Comparison of ENCODE assay signal across 24 cellular contexts in the genomic region with DNA sequence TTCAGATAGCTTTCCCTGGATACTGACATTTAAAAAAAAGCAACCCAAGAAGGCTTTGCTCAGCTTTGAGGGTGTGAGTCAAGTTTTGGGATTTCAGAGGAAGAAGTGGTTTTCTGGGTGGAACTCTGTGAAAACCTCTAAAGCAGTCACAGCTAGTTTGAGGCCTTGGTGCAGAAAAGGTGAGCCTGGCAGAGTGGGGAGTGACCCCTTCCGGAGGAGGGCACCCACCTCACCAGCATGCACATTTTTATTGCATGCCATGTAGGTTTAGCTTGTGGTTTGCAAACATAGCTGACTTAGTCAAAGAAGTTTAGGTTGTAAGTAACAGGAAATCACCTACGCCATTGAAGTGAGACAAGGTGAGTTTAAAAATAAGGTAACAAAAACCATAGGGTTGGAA.
DNase-seq lines count a peak whose midpoint lies in the region; ATAC-seq and TF ChIP-seq lines count a peak whose summit lies in the region.
"Had no signal": no experiment of that assay in that cellular context is flagged by ENCODE, and none has a peak within 500 bp of the region (broad histone marks: within the 10 kb centered on the region; RNA-seq: fewer than 3 reads in every experiment).

No MANE protein-coding gene starts in this region.

- peak in 1 of 10 experiments; percentile 12 for DNase-seq in CD4-positive, alpha-beta T cell
- DNase-seq in CD8-positive, alpha-beta T cell = peak in 3 of 7 experiments; percentile 22 to 53 (median 49)
- DNase-seq in activated CD8-positive, alpha-beta T cell treated with anti-CD3 and anti-CD28 coated beads for 36 hours = peak; percentile 16
- peak; percentile 2 for DNase-seq in left lobe of liver (ENCODE audit: low spot score)
- no peak for DNase-seq in NCI-H510A treated with DMSO at 0.1 percent for 48 hours (lab: John Stamatoyannopoulos, UW)
- DNase-seq in NCI-H69 (lab: John Stamatoyannopoulos, UW) = no peak
- DNase-seq: activated CD4-positive, alpha-beta T cell treated with anti-CD3 and anti-CD28 coated beads, Interleukin-2, amount 50 U/mL, for 1 hour; activated naive CD8-positive, alpha-beta T cell treated with anti-CD3 and anti-CD28 coated beads, Interleukin-2, amount 10 ng/mL, durations not matched to agents 7 days and 5 days; effector CD4-positive, alpha-beta T cell; erythroblast; heart left ventricle; Kasumi-1; left cardiac atrium; mesenchymal stem cell; NCI-H1694; NCI-H2171 treated with DMSO at 0.1 percent for 48 hours; NCI-H526 treated with DMSO at 0.1 percent for 48 hours; WERI-Rb-1 had no signal

- H3K36me3 ChIP-seq in CD8-positive, alpha-beta T cell (ENCODE audit: insufficient read depth, low read length) = no peaks in the 10 kb centered on the region
- H3K36me3 ChIP-seq: heart left ventricle, suprapubic skin, WERI-Rb-1 had no signal

- H3K36me3 Mint-ChIP-seq in CD4-positive, alpha-beta T cell (ENCODE audit: low read depth) = no peaks in the 10 kb centered on the region
- H3K36me3 Mint-ChIP-seq in CD8-positive, alpha-beta T cell = no peaks in the 10 kb centered on the region
- no peaks in the 10 kb centered on the region for H3K36me3 Mint-ChIP-seq in activated CD8-positive, alpha-beta T cell treated with anti-CD3 and anti-CD28 coated beads for 36 hours (ENCODE audit: low read depth)
- H3K36me3 Mint-ChIP-seq: activated naive CD8-positive, alpha-beta T cell treated with anti-CD3 and anti-CD28 coated beads, Interleukin-2, amount 10 ng/mL, durations not matched to agents 7 days and 5 days had no signal

- ATAC-seq in CD4-positive, alpha-beta T cell (ENCODE audit: poor library complexity) = peak; percentile 73
- peak; percentile 91 for ATAC-seq in CD8-positive, alpha-beta T cell
- ATAC-seq in activated CD8-positive, alpha-beta T cell treated with anti-CD3 and anti-CD28 coated beads for 36 hours = peak; percentile 51
- ATAC-seq in left lobe of liver (no peak), GM21529 (IDR thresholded peaks at IDR 0.05; ENCODE audit: unreplicated experiment) (no peak)
- ATAC-seq: heart left ventricle, left cardiac atrium had no signal

- peaks cover 15% of the 10 kb centered on the region for H3K4me1 ChIP-seq in CD8-positive, alpha-beta T cell (ENCODE audit: insufficient read depth, low read length)
- H3K4me1 ChIP-seq: suprapubic skin had no signal

- peak overlapping the region; percentile 10 for H3K27ac Mint-ChIP-seq in CD4-positive, alpha-beta T cell
- H3K27ac Mint-ChIP-seq in CD8-positive, alpha-beta T cell = peak overlapping the region; percentile 9
- H3K27ac Mint-ChIP-seq in activated CD8-positive, alpha-beta T cell treated with anti-CD3 and anti-CD28 coated beads for 36 hours = no peak overlapping the region
- H3K27ac Mint-ChIP-seq: activated naive CD8-positive, alpha-beta T cell treated with anti-CD3 and anti-CD28 coated beads, Interleukin-2, amount 10 ng/mL, durations not matched to agents 7 days and 5 days; T-helper 2 cell treated with Interferon-gamma antibody and Interleukin-4, amounts not matched to agents 5 μg/mL and 100 μg/mL, for 36 hours had no signal

- no peaks in the 10 kb centered on the region for H3K27me3 ChIP-seq in CD4-positive, alpha-beta T cell (ENCODE audit: control insufficient read depth, insufficient read depth, low read length)
- no peaks in the 10 kb centered on the region for H3K27me3 ChIP-seq in CD8-positive, alpha-beta T cell (ENCODE audit: insufficient read depth, low read length)
- H3K27me3 ChIP-seq: heart left ventricle, suprapubic skin had no signal

- peaks cover 10% of the 10 kb centered on the region for H3K4me1 Mint-ChIP-seq in CD4-positive, alpha-beta T cell (ENCODE audit: low read depth)
- peaks cover 19% of the 10 kb centered on the region for H3K4me1 Mint-ChIP-seq in CD8-positive, alpha-beta T cell (ENCODE audit: low read depth)
- H3K4me1 Mint-ChIP-seq in activated CD8-positive, alpha-beta T cell treated with anti-CD3 and anti-CD28 coated beads for 36 hours (ENCODE audit: low read depth) = peaks cover 17% of the 10 kb centered on the region

- H3K9me3 ChIP-seq in CD4-positive, alpha-beta T cell (ENCODE audit: control insufficient read depth, low read length) = no peaks in the 10 kb centered on the region
- no peaks in the 10 kb centered on the region for H3K9me3 ChIP-seq in CD8-positive, alpha-beta T cell (ENCODE audit: low read length)
- H3K9me3 ChIP-seq: suprapubic skin had no signal

- H3K27ac ChIP-seq in CD4-positive, alpha-beta T cell (ENCODE audit: low read depth, low read length) = no peak overlapping the region
- no peak overlapping the region for H3K27ac ChIP-seq in CD8-positive, alpha-beta T cell (ENCODE audit: low read depth, low read length)
- H3K27ac ChIP-seq: C4-2B, heart left ventricle, SK-N-MC, suprapubic skin, WERI-Rb-1 had no signal

- H3K9me3 Mint-ChIP-seq in CD4-positive, alpha-beta T cell = no peaks in the 10 kb centered on the region
- no peaks in the 10 kb centered on the region for H3K9me3 Mint-ChIP-seq in CD8-positive, alpha-beta T cell
- H3K9me3 Mint-ChIP-seq in activated CD8-positive, alpha-beta T cell treated with anti-CD3 and anti-CD28 coated beads for 36 hours = no peaks in the 10 kb centered on the region
- H3K9me3 Mint-ChIP-seq: activated naive CD8-positive, alpha-beta T cell treated with anti-CD3 and anti-CD28 coated beads, Interleukin-2, amount 10 ng/mL, durations not matched to agents 7 days and 5 days; T-helper 2 cell treated with Interferon-gamma antibody and Interleukin-4, amounts not matched to agents 5 μg/mL and 100 μg/mL, for 36 hours had no signal

- POLR2A ChIA-PET in CD4-positive, alpha-beta T cell (lab: Charles Lee) = interaction anchor here (1.8 kb wide), 1 partner anchor 10 kb away, joined by 7 read pairs; no protein-coding TSS in a partner anchor
- POLR2A ChIA-PET in CD8-positive, alpha-beta T cell (lab: Charles Lee) = interaction anchor here (1.5 kb wide), 1 partner anchor 258 kb away, joined by 3 read pairs; no protein-coding TSS in a partner anchor
- POLR2A ChIA-PET in activated CD8-positive, alpha-beta T cell treated with anti-CD3 and anti-CD28 coated beads for 36 hours (lab: Charles Lee) = interaction anchor here (1.0 kb wide), 1 partner anchor 49 kb away, joined by 3 read pairs; no protein-coding TSS in a partner anchor

- H3K4me3 Mint-ChIP-seq in CD4-positive, alpha-beta T cell = no peak overlapping the region
- H3K4me3 Mint-ChIP-seq in CD8-positive, alpha-beta T cell = no peak overlapping the region
- H3K4me3 Mint-ChIP-seq in activated CD8-positive, alpha-beta T cell treated with anti-CD3 and anti-CD28 coated beads for 36 hours = no peak overlapping the region
- H3K4me3 Mint-ChIP-seq: activated naive CD8-positive, alpha-beta T cell treated with anti-CD3 and anti-CD28 coated beads, Interleukin-2, amount 10 ng/mL, durations not matched to agents 7 days and 5 days; T-helper 2 cell treated with Interferon-gamma antibody and Interleukin-4, amounts not matched to agents 5 μg/mL and 100 μg/mL, for 36 hours had no signal

- intact Hi-C loops in CD4-positive, alpha-beta T cell (cut with DNase I, micrococcal nuclease) = no loop called here
- intact Hi-C loops in CD8-positive, alpha-beta T cell (cut with DNase I, micrococcal nuclease) = no loop called here
- intact Hi-C loops in activated CD8-positive, alpha-beta T cell treated with anti-CD3 and anti-CD28 coated beads for 36 hours (cut with micrococcal nuclease) = no loop called here

- H3K4me3 ChIP-seq in CD8-positive, alpha-beta T cell (ENCODE audit: low read depth, low read length) = no peak overlapping the region
- H3K4me3 ChIP-seq: heart left ventricle, SK-N-MC, smooth muscle cell, suprapubic skin had no signal

- peaks cover 4% of the 10 kb centered on the region for H3K27me3 Mint-ChIP-seq in CD4-positive, alpha-beta T cell
- peaks cover 4% of the 10 kb centered on the region for H3K27me3 Mint-ChIP-seq in CD8-positive, alpha-beta T cell (ENCODE audit: low read depth)
- H3K27me3 Mint-ChIP-seq in activated CD8-positive, alpha-beta T cell treated with anti-CD3 and anti-CD28 coated beads for 36 hours = no peaks in the 10 kb centered on the region

- TF ChIP-seq CTCF in CD4-positive, alpha-beta T cell (IDR thresholded peaks at IDR 0.05) = no peak
- no peak for TF ChIP-seq CTCF in CD8-positive, alpha-beta T cell (IDR thresholded peaks at IDR 0.05)
- no peak for TF ChIP-seq CTCF in activated CD8-positive, alpha-beta T cell treated with anti-CD3 and anti-CD28 coated beads for 36 hours (IDR thresholded peaks at IDR 0.05)

- CTCF ChIA-PET in CD4-positive, alpha-beta T cell (lab: Charles Lee) = interaction anchor here (0.8 kb wide), 1 partner anchor 29 kb away, joined by 3 read pairs; no protein-coding TSS in a partner anchor
- CTCF ChIA-PET in CD8-positive, alpha-beta T cell (lab: Charles Lee) = interaction anchor here (0.6 to 1.5 kb wide), 6 partner anchors 13 to 256 kb away, joined by 3 to 4 read pairs (median 3); no protein-coding TSS in a partner anchor
- CTCF ChIA-PET in activated CD8-positive, alpha-beta T cell treated with anti-CD3 and anti-CD28 coated beads for 36 hours (lab: Charles Lee) = interaction anchor here (0.9 to 1.3 kb wide), 2 partner anchors 14 to 33 kb away, joined by 3 read pairs; no protein-coding TSS in a partner anchor

Comparison
In these comparisons a context has a peak if more than half of its experiments do, and no peak if none do; other contexts are left out.
1. ATAC-seq: peak in CD4-positive, alpha-beta T cell (single experiment), CD8-positive, alpha-beta T cell (single experiment) and activated CD8-positive, alpha-beta T cell treated with anti-CD3 and anti-CD28 coated beads for 36 hours (single experiment); none in left lobe of liver (single experiment) and GM21529 (single experiment).
2. DNase-seq: peak in activated CD8-positive, alpha-beta T cell treated with anti-CD3 and anti-CD28 coated beads for 36 hours (single experiment) and left lobe of liver (single experiment); none in NCI-H510A treated with DMSO at 0.1 percent for 48 hours (single experiment) and NCI-H69 (single experiment).